In genomic region chr7:105934577-105935185, GRCh38 we compare ENCODE assay signal across 8 cellular contexts.
DNase-seq lines count a peak whose midpoint lies in the region; ATAC-seq and FAIRE-seq lines count a peak whose summit lies in the region.

No MANE protein-coding gene starts in this region.

- DNase-seq in EH (ENCODE audit: low read depth) (peak; percentile 67), NCI-H1092 treated with DMSO at 0.1 percent for 48 hours (lab: John Stamatoyannopoulos, UW) (peak; percentile 86), islet precursor cell (peak; percentile 63), urothelium cell line (ENCODE audit: low spot score) (peak; percentile 35), activated gamma-delta T cell (lab: John Stamatoyannopoulos, UW) (no peak), retina (no peak)
- no peak for DNase-seq in activated naive CD8-positive, alpha-beta T cell treated with anti-CD3 and anti-CD28 coated beads, Interleukin-2, amount 50 U/mL, for 24 hours

- peaks cover 2% of the 10 kb centered on the region for H3K27me3 Mint-ChIP-seq in activated naive CD8-positive, alpha-beta T cell treated with anti-CD3 and anti-CD28 coated beads, Interleukin-2, amount 50 U/mL, for 24 hours

- no peaks in the 10 kb centered on the region for H3K36me3 Mint-ChIP-seq in activated naive CD8-positive, alpha-beta T cell treated with anti-CD3 and anti-CD28 coated beads, Interleukin-2, amount 50 U/mL, for 24 hours (ENCODE audit: low read depth)

- no peak for FAIRE-seq in urothelium cell line (lab: Jason Lieb, UNC)

- peak; percentile 36 for ATAC-seq in activated naive CD8-positive, alpha-beta T cell treated with anti-CD3 and anti-CD28 coated beads, Interleukin-2, amount 50 U/mL, for 24 hours
- no peak for ATAC-seq in GM19452 (IDR thresholded peaks at IDR 0.05; ENCODE audit: unreplicated experiment)

- H3K4me1 Mint-ChIP-seq in activated naive CD8-positive, alpha-beta T cell treated with anti-CD3 and anti-CD28 coated beads, Interleukin-2, amount 50 U/mL, for 24 hours, result peaks cover 3% of the 10 kb centered on the region

- H3K9me3 Mint-ChIP-seq in activated naive CD8-positive, alpha-beta T cell treated with anti-CD3 and anti-CD28 coated beads, Interleukin-2, amount 50 U/mL, for 24 hours, result no peaks in the 10 kb centered on the region

- no peak overlapping the region for H3K4me3 Mint-ChIP-seq in activated naive CD8-positive, alpha-beta T cell treated with anti-CD3 and anti-CD28 coated beads, Interleukin-2, amount 50 U/mL, for 24 hours

- no peak overlapping the region for H3K27ac Mint-ChIP-seq in activated naive CD8-positive, alpha-beta T cell treated with anti-CD3 and anti-CD28 coated beads, Interleukin-2, amount 50 U/mL, for 24 hours

Comparison
In these comparisons a context has a peak if more than half of its experiments do, and no peak if none do; other contexts are left out.
1. DNase-seq: peak in EH (single experiment), NCI-H1092 treated with DMSO at 0.1 percent for 48 hours (single experiment), islet precursor cell (single experiment) and urothelium cell line (single experiment); none in activated naive CD8-positive, alpha-beta T cell treated with anti-CD3 and anti-CD28 coated beads, Interleukin-2, amount 50 U/mL, for 24 hours (single experiment), activated gamma-delta T cell (single experiment) and retina (single experiment).